14 cellular contexts compared by ENCODE assay signal in genomic region chr7:77904252-77904651, GRCh38.
"Had no signal": no experiment of that assay in that cellular context is flagged by ENCODE, and none has a peak within 500 bp of the region (broad histone marks: within the 10 kb centered on the region; RNA-seq: fewer than 3 reads in every experiment).

No MANE protein-coding gene starts in this region.

- H3K9me3 Mint-ChIP-seq: activated CD4-positive, alpha-beta memory T cell treated with anti-CD3 and anti-CD28 coated beads, Interleukin-2, amount 10 ng/mL, durations not matched to agents 7 days and 5 days; activated T-helper 1 cell treated with anti-CD3 and anti-CD28 coated beads, Interleukin-12 subunit alpha, Interleukin-12 subunit beta, Interleukin-2, Interleukin-4 antibody, amounts not matched to agents 30 ng/mL and 10 ng/mL and 1 ng/mL, durations not matched to agents 14 hours and 24 hours and 36 hours; naive thymus-derived CD8-positive, alpha-beta T cell; T-helper 1 cell treated with Interleukin-12 subunit alpha and Interleukin-12 subunit beta and Interleukin-4 antibody, amounts not matched to agents 30 μg/mL and 1 μg/mL, for 36 hours had no signal

- DNase-seq: activated CD4-positive, alpha-beta memory T cell treated with anti-CD3 and anti-CD28 coated beads, Interleukin-2, amount 10 ng/mL, durations not matched to agents 7 days and 5 days; activated CD4-positive, alpha-beta T cell treated with anti-CD3 and anti-CD28 coated beads for 1 hour; activated CD8-positive, alpha-beta memory T cell treated with anti-CD3 and anti-CD28 coated beads, Interleukin-2, amount 50 U/mL, for 4 hours; activated naive CD4-positive, alpha-beta T cell treated with anti-CD3 and anti-CD28 coated beads, Interleukin-2, amount 50 U/mL, for 16 hours; amniotic stem cell; naive thymus-derived CD8-positive, alpha-beta T cell; tibial artery had no signal

- H3K4me1 ChIP-seq: body of pancreas, right atrium auricular region, tibial artery had no signal

- H3K9me3 ChIP-seq: body of pancreas, neutrophil, right atrium auricular region, tibial artery had no signal

- H3K27me3 Mint-ChIP-seq: activated CD4-positive, alpha-beta memory T cell treated with anti-CD3 and anti-CD28 coated beads, Interleukin-2, amount 10 ng/mL, durations not matched to agents 7 days and 5 days; dendritic cell treated with granulocyte-macrophage colony-stimulating factor and Interleukin-4, amounts not matched to agents 40 ng/mL and 50 ng/mL, for 4 days; naive thymus-derived CD8-positive, alpha-beta T cell had no signal

- ATAC-seq: body of pancreas; naive thymus-derived CD8-positive, alpha-beta T cell had no signal

- H3K4me3 Mint-ChIP-seq: activated CD4-positive, alpha-beta memory T cell treated with anti-CD3 and anti-CD28 coated beads, Interleukin-2, amount 10 ng/mL, durations not matched to agents 7 days and 5 days; activated T-helper 1 cell treated with anti-CD3 and anti-CD28 coated beads, Interleukin-12 subunit alpha, Interleukin-12 subunit beta, Interleukin-2, Interleukin-4 antibody, amounts not matched to agents 30 ng/mL and 10 ng/mL and 1 ng/mL, durations not matched to agents 14 hours and 24 hours and 36 hours; dendritic cell treated with granulocyte-macrophage colony-stimulating factor and Interleukin-4, amounts not matched to agents 40 ng/mL and 50 ng/mL, for 4 days; naive thymus-derived CD8-positive, alpha-beta T cell; T-helper 1 cell treated with Interleukin-12 subunit alpha and Interleukin-12 subunit beta and Interleukin-4 antibody, amounts not matched to agents 30 μg/mL and 1 μg/mL, for 36 hours had no signal

- H3K4me3 ChIP-seq: body of pancreas, right atrium auricular region, skin epidermis, tibial artery had no signal

- H3K27ac ChIP-seq: body of pancreas, neutrophil, right atrium auricular region, skin epidermis, tibial artery had no signal

- H3K27me3 ChIP-seq: body of pancreas, neutrophil, right atrium auricular region, tibial artery had no signal

- H3K27ac Mint-ChIP-seq: activated CD4-positive, alpha-beta memory T cell treated with anti-CD3 and anti-CD28 coated beads, Interleukin-2, amount 10 ng/mL, durations not matched to agents 7 days and 5 days; activated T-helper 1 cell treated with anti-CD3 and anti-CD28 coated beads, Interleukin-12 subunit alpha, Interleukin-12 subunit beta, Interleukin-2, Interleukin-4 antibody, amounts not matched to agents 30 ng/mL and 10 ng/mL and 1 ng/mL, durations not matched to agents 14 hours and 24 hours and 36 hours; dendritic cell treated with granulocyte-macrophage colony-stimulating factor and Interleukin-4, amounts not matched to agents 40 ng/mL and 50 ng/mL, for 4 days; T-helper 1 cell treated with Interleukin-12 subunit alpha and Interleukin-12 subunit beta and Interleukin-4 antibody, amounts not matched to agents 30 μg/mL and 1 μg/mL, for 36 hours had no signal
